14 cellular contexts compared by ENCODE assay signal in genomic region chr5:168656633-168657032, GRCh38.
DNase-seq lines count a peak whose midpoint lies in the region; ATAC-seq, FAIRE-seq and TF ChIP-seq lines count a peak whose summit lies in the region.
"Had no signal": no experiment of that assay in that cellular context is flagged by ENCODE, and none has a peak within 500 bp of the region (broad histone marks: within the 10 kb centered on the region; RNA-seq: fewer than 3 reads in every experiment).

No MANE protein-coding gene starts in this region.

- H4K20me1 ChIP-seq in GM23248 (ENCODE audit: insufficient read depth): no peaks in the 10 kb centered on the region
- H4K20me1 ChIP-seq in fibroblast of lung (ENCODE audit: control insufficient read depth, extremely low read depth, insufficient read depth, low read length): no peaks in the 10 kb centered on the region

- H3K27ac ChIP-seq in GM23248 (no peak overlapping the region), RWPE1 (peak overlapping the region; percentile 84), fibroblast of lung (ENCODE audit: insufficient read depth, low read length) (no peak overlapping the region), kidney (ENCODE audit: low read depth in 2 of 2, low read length in 2 of 2) (no peak overlapping the region)

- H3K9me2 ChIP-seq in GM23248 (ENCODE audit: insufficient read depth): no peaks in the 10 kb centered on the region

- peaks cover 13% of the 10 kb centered on the region for H3F3A ChIP-seq in GM23248 (ENCODE audit: insufficient read depth)

- in situ Hi-C loops in GM23248 (cut with MboI): no loop called here

- CTCF ChIA-PET in RWPE1 (lab: Yijun Ruan, JAX): no interaction called here

- H3K9me3 ChIP-seq in GM23248 (ENCODE audit: low read depth) (no peaks in the 10 kb centered on the region), fibroblast of lung (ENCODE audit: control insufficient read depth, insufficient read depth, low read depth, low read length) (no peaks in the 10 kb centered on the region), kidney (ENCODE audit: control insufficient read depth in 1 of 2, low read length in 2 of 2) (no peaks in the 10 kb centered on the region)

- H3K79me2 ChIP-seq in GM23248 (ENCODE audit: insufficient read depth) (no peaks in the 10 kb centered on the region), fibroblast of lung (ENCODE audit: control insufficient read depth, insufficient read depth, low read length) (no peaks in the 10 kb centered on the region)

- H3K4me2 ChIP-seq in GM23248 (ENCODE audit: unreplicated experiment) (no peak overlapping the region), fibroblast of lung (ENCODE audit: extremely low read depth, insufficient read depth, low read length) (no peak overlapping the region)

- intact Hi-C loops in kidney (cut with DNase I): no loop called here

- H3K4me3 ChIP-seq in GM23248 (no peak overlapping the region), fibroblast of lung (replicated peaks in 1 of 4; ENCODE audit: control extremely low read depth in 1 of 4, insufficient read depth in 1 of 4, low read depth in 3 of 4, low read length in 4 of 4) (no peak overlapping the region), kidney (ENCODE audit: low read length in 2 of 2) (no peak overlapping the region)

- H3K27me3 ChIP-seq in GM23248 (replicated peaks; ENCODE audit: insufficient read depth) (no peaks in the 10 kb centered on the region), fibroblast of lung (ENCODE audit: control insufficient read depth, insufficient read depth, low read length) (no peaks in the 10 kb centered on the region)

- POLR2A ChIA-PET in RWPE1 (lab: Yijun Ruan, JAX; ENCODE audit: low non-redundant PET): no interaction called here

- no peak overlapping the region for H2AFZ ChIP-seq in GM23248
- H2AFZ ChIP-seq in fibroblast of lung (ENCODE audit: low read length): no peak overlapping the region

- peak; percentile 60 for DNase-seq in GM23248
- no peak for DNase-seq in RWPE1 (ENCODE audit: low spot score)
- DNase-seq in fibroblast of lung (ENCODE audit: low read depth in 2 of 2): peak; percentile 37 to 57
- DNase-seq in renal cortical epithelial cell (ENCODE audit: low read depth): peak; percentile 48
- no peak for DNase-seq in stimulated activated CD4-positive, alpha-beta T cell treated with anti-CD3 and anti-CD28 coated beads, Interleukin-1b, Interleukin-23, amount 100 ng/mL, for 48 hours
- no peak for DNase-seq in kidney
- DNase-seq in superior temporal gyrus (ENCODE audit: extremely low spot score): no peak
- DNase-seq: DMS153; effector CD8-positive, alpha-beta T cell; naive B cell; stimulated activated CD4-positive, alpha-beta T cell treated with anti-CD3 and anti-CD28 coated beads, Interleukin-12 subunit alpha, Interleukin-12 subunit beta, amount 100 ng/mL, for 4 hours; stimulated activated CD8-positive, alpha-beta memory T cell treated with anti-CD3 and anti-CD28 coated beads, Interleukin-4, amount 100 ng/mL, for 48 hours had no signal

- no peak for ATAC-seq in GM19452 (IDR thresholded peaks at IDR 0.05; ENCODE audit: unreplicated experiment)

- H3K36me3 ChIP-seq in GM23248 (ENCODE audit: low read depth) (no peaks in the 10 kb centered on the region), fibroblast of lung (ENCODE audit: control insufficient read depth, insufficient read depth, low read length) (no peaks in the 10 kb centered on the region), kidney (ENCODE audit: control insufficient read depth in 1 of 2, insufficient read depth in 2 of 2, low read length in 2 of 2) (no peaks in the 10 kb centered on the region)

- H3K4me1 ChIP-seq in GM23248 (ENCODE audit: insufficient read depth) (peaks cover 17% of the 10 kb centered on the region), fibroblast of lung (ENCODE audit: control insufficient read depth, extremely low read depth, insufficient read depth, low read length) (no peaks in the 10 kb centered on the region), kidney (ENCODE audit: control insufficient read depth in 1 of 2, insufficient read depth in 1 of 2, low read depth in 1 of 2, low read length in 2 of 2) (no peaks in the 10 kb centered on the region)

- H3K9ac ChIP-seq in GM23248 (no peak overlapping the region), fibroblast of lung (ENCODE audit: insufficient read depth, low read length) (no peak overlapping the region), kidney (ENCODE audit: low read length in 2 of 2) (no peak overlapping the region)

- FAIRE-seq in kidney (lab: Jason Lieb, UNC): no peak
- FAIRE-seq: TTC549 had no signal

- WGBS in GM23248 (ENCODE audit: low coverage in 1 of 2, low lambda C conversion rate in 2 of 2, missing lambda C conversion rate in 2 of 2), 2 experiments: 17 to 25% methylated on average over 3 of the region's 3 CpGs

- no peak for TF ChIP-seq CTCF in RWPE1 (conservative IDR thresholded peaks at IDR 0.05; ENCODE audit: low read depth)
- TF ChIP-seq CTCF in fibroblast of lung (conservative IDR thresholded peaks at IDR 0.05 in 1 of 2, IDR thresholded peaks at IDR 0.05 in 1 of 2; ENCODE audit: low read depth in 1 of 2, low read length in 2 of 2): no peak
- no peak for TF ChIP-seq CTCF in kidney (IDR thresholded peaks at IDR 0.05; ENCODE audit: borderline replicate concordance, extremely low read depth, insufficient read depth)

Comparison
In these comparisons a context has a peak if more than half of its experiments do, and no peak if none do; other contexts are left out.
1. DNase-seq: peak in GM23248 (single experiment), fibroblast of lung (2 of 2) and renal cortical epithelial cell (single experiment); none in RWPE1 (single experiment), stimulated activated CD4-positive, alpha-beta T cell treated with anti-CD3 and anti-CD28 coated beads, Interleukin-1b, Interleukin-23, amount 100 ng/mL, for 48 hours (single experiment), kidney (single experiment) and superior temporal gyrus (single experiment).